Comparison of ENCODE assay signal across 8 cellular contexts in the genomic region with DNA sequence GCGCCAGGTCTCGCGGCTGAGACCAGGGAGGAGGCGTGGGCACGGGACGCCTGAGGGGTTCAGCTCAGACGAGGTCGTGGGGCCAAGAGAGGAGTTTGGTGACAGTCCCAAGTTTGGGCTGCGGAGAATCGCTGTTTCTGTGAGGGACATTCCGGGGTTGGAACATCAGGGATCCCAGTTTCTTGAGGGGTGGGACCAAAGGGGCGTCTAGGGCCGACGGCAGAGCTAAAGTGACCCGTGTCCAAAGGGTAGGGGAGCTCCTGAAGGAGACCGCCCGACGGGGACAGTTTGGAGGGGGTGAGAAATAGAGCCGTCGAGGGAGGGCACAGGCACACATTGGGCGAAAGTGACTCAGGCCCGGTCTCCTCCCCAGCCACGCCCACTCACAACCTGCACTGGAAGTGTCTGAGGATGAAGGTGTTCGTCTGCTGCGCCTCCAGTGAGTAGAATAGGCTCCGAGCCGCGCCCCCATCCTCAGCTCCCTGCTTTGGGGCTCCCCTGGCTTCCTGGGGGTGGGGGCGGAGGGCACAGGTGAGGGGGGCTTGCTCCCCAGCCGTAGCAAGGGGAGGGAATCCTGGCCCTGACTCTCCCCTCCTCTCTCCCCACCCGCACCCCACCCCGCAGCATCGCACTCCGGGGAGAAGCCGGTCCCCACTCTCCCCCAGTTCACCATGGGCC. TPM values are rescaled to one million over a fixed set of nuclear protein-coding genes. Genes with fewer than 3 reads are reported as not detected.
A peak's percentile ranks its signal among the peaks of the same experiment; 100 is the strongest.
DNase-seq lines count a peak whose midpoint lies in the region; ATAC-seq and TF ChIP-seq lines count a peak whose summit lies in the region.

No MANE protein-coding gene starts in this region.

- peaks cover 29% of the 10 kb centered on the region for H3K27me3 Mint-ChIP-seq in CD8-positive, alpha-beta T cell (ENCODE audit: low read depth)
- peaks cover 26% of the 10 kb centered on the region for H3K27me3 Mint-ChIP-seq in activated CD4-positive, alpha-beta T cell treated with anti-CD3 and anti-CD28 coated beads for 36 hours

- H3K4me3 Mint-ChIP-seq in CD8-positive, alpha-beta T cell: peak overlapping the region; percentile 95
- peak overlapping the region; percentile 82 for H3K4me3 Mint-ChIP-seq in activated CD4-positive, alpha-beta T cell treated with anti-CD3 and anti-CD28 coated beads for 36 hours

- peak; percentile 39 for ATAC-seq in CD8-positive, alpha-beta T cell
- ATAC-seq in activated CD4-positive, alpha-beta T cell treated with anti-CD3 and anti-CD28 coated beads for 36 hours: peak; percentile 59
- no peak for ATAC-seq in GM19351 (IDR thresholded peaks at IDR 0.05; ENCODE audit: unreplicated experiment)

- TF ChIP-seq CTCF in CD8-positive, alpha-beta T cell (IDR thresholded peaks at IDR 0.05): no peak
- TF ChIP-seq CTCF in choroid plexus epithelial cell (conservative IDR thresholded peaks at IDR 0.05; ENCODE audit: low read depth, low read length): no peak

- peaks cover 35% of the 10 kb centered on the region for H3K27me3 ChIP-seq in CD8-positive, alpha-beta T cell (ENCODE audit: insufficient read depth, low read length)
- H3K27me3 ChIP-seq in Karpas-422 (ENCODE audit: low read length): no peaks in the 10 kb centered on the region

- peaks cover 38% of the 10 kb centered on the region for H3K4me1 Mint-ChIP-seq in CD8-positive, alpha-beta T cell (ENCODE audit: low read depth)
- peaks cover 35% of the 10 kb centered on the region for H3K4me1 Mint-ChIP-seq in activated CD4-positive, alpha-beta T cell treated with anti-CD3 and anti-CD28 coated beads for 36 hours

- H2AFZ ChIP-seq in Karpas-422 (ENCODE audit: low read length): peak overlapping the region; percentile 41; the same call in 1 of the 2 replicates

- peak overlapping the region; percentile 82 for H3K4me3 ChIP-seq in CD8-positive, alpha-beta T cell (ENCODE audit: low read depth, low read length)
- H3K4me3 ChIP-seq in Karpas-422 (ENCODE audit: low read length) (peak overlapping the region; percentile 67), choroid plexus epithelial cell (ENCODE audit: low read depth, low read length) (peak overlapping the region; percentile 83)

- H3K36me3 ChIP-seq in CD8-positive, alpha-beta T cell (ENCODE audit: insufficient read depth, low read length): no peaks in the 10 kb centered on the region
- H3K36me3 ChIP-seq in Karpas-422 (ENCODE audit: insufficient read depth, low read length): no peaks in the 10 kb centered on the region

- DNase-seq in CD8-positive, alpha-beta T cell: peak in 6 of 7 experiments; percentile 59 to 87 (median 76)
- DNase-seq in Karpas-422 (peak; percentile 86), choroid plexus epithelial cell (ENCODE audit: low read depth) (no peak), medulla oblongata (ENCODE audit: extremely low spot score) (peak; percentile 35), germinal center (ENCODE audit: low spot score) (no peak)
- DNase-seq in activated CD4-positive, alpha-beta T cell treated with anti-CD3 and anti-CD28 coated beads for 36 hours: peak; percentile 92
- DNase-seq in stimulated activated CD8-positive, alpha-beta memory T cell treated with anti-CD3 and anti-CD28 coated beads, Interleukin-15, amount 100 ng/mL, for 1 hour (ENCODE audit: low read depth): peak; percentile 58

- H3K9me3 ChIP-seq in CD8-positive, alpha-beta T cell (ENCODE audit: low read length): no peaks in the 10 kb centered on the region
- no peaks in the 10 kb centered on the region for H3K9me3 ChIP-seq in Karpas-422 (ENCODE audit: low read length)

- POLR2A ChIA-PET in CD8-positive, alpha-beta T cell (lab: Charles Lee): interaction anchor here (0.6 to 1.8 kb wide), 10 partner anchors 10 to 823 kb away, joined by 3 to 14 read pairs (median 4); a partner anchor contains a TSS
- POLR2A ChIA-PET in activated CD4-positive, alpha-beta T cell treated with anti-CD3 and anti-CD28 coated beads for 36 hours (lab: Charles Lee): interaction anchor here (0.9 to 1.2 kb wide), 4 partner anchors 26 to 110 kb away, joined by 3 to 5 read pairs (median 4); no protein-coding TSS in a partner anchor

- peak overlapping the region; percentile 90 for H3K27ac Mint-ChIP-seq in CD8-positive, alpha-beta T cell
- peak overlapping the region; percentile 91 for H3K27ac Mint-ChIP-seq in activated CD4-positive, alpha-beta T cell treated with anti-CD3 and anti-CD28 coated beads for 36 hours

- CTCF ChIA-PET in CD8-positive, alpha-beta T cell (lab: Charles Lee): interaction anchor here (0.6 to 4.8 kb wide), 34 partner anchors 10 to 1496 kb away, joined by 3 to 219 read pairs (median 4); a partner anchor contains a TSS
- CTCF ChIA-PET in activated CD4-positive, alpha-beta T cell treated with anti-CD3 and anti-CD28 coated beads for 36 hours (lab: Charles Lee): interaction anchor here (0.5 to 4.8 kb wide), 32 partner anchors 9 to 526 kb away, joined by 3 to 81 read pairs (median 6); a partner anchor contains a TSS

- H4K20me1 ChIP-seq in Karpas-422 (ENCODE audit: insufficient read depth, low read depth, low read length): no peaks in the 10 kb centered on the region

- no peaks in the 10 kb centered on the region for H3K79me2 ChIP-seq in Karpas-422 (ENCODE audit: low read length)

- peaks cover 3% of the 10 kb centered on the region for H3K36me3 Mint-ChIP-seq in CD8-positive, alpha-beta T cell
- H3K36me3 Mint-ChIP-seq in activated CD4-positive, alpha-beta T cell treated with anti-CD3 and anti-CD28 coated beads for 36 hours (ENCODE audit: low read depth): no peaks in the 10 kb centered on the region

- no peaks in the 10 kb centered on the region for H3K9me3 Mint-ChIP-seq in CD8-positive, alpha-beta T cell
- H3K9me3 Mint-ChIP-seq in activated CD4-positive, alpha-beta T cell treated with anti-CD3 and anti-CD28 coated beads for 36 hours (ENCODE audit: low read depth): no peaks in the 10 kb centered on the region

- peaks cover 46% of the 10 kb centered on the region for H3K4me1 ChIP-seq in CD8-positive, alpha-beta T cell (ENCODE audit: insufficient read depth, low read length)
- peaks cover 55% of the 10 kb centered on the region for H3K4me1 ChIP-seq in Karpas-422 (ENCODE audit: low read length)

- H3K4me2 ChIP-seq in Karpas-422 (ENCODE audit: low read depth, low read length, poor library complexity, severe bottlenecking): peak overlapping the region; percentile 92

- peak overlapping the region; percentile 73 for H3K9ac ChIP-seq in Karpas-422 (ENCODE audit: low read length)

- peak overlapping the region; percentile 57 for H3K27ac ChIP-seq in CD8-positive, alpha-beta T cell (ENCODE audit: low read depth, low read length)
- H3K27ac ChIP-seq in Karpas-422 (ENCODE audit: low read length): peak overlapping the region; percentile 70

- H3K9me2 ChIP-seq in Karpas-422 (replicated peaks; ENCODE audit: insufficient read depth, low read length): no peaks in the 10 kb centered on the region

- intact Hi-C loops in CD8-positive, alpha-beta T cell (cut with DNase I, micrococcal nuclease): loop anchor here (1.0 to 5.0 kb wide), 9 partner anchors 14 to 1197 kb away; a partner anchor contains a TSS
- intact Hi-C loops in activated CD4-positive, alpha-beta T cell treated with anti-CD3 and anti-CD28 coated beads for 36 hours (cut with DNase I, micrococcal nuclease): loop anchor here (1.0 to 5.0 kb wide), 15 partner anchors 14 to 863 kb away; a partner anchor contains a TSS

RNA-seq across cellular contexts. Expression of a gene that starts 7.0 kb away (rescaled TPM):
- under 1 TPM; 0.46 to 0.69 TPM for total RNA-seq in CD8-positive, alpha-beta T cell
- total RNA-seq in Karpas-422 (2014; rRNA removed; shearing (Covaris generic); ENCODE audit: low replicate concordance): 12.2 and 15.7 TPM in 2 replicates
- total RNA-seq in activated CD4-positive, alpha-beta T cell treated with anti-CD3 and anti-CD28 coated beads for 36 hours: 1 to 10 TPM; 5.1 to 6.9 TPM

RNA-seq across cellular contexts. Expression of a gene that starts 22.1 kb away (rescaled TPM):
- total RNA-seq in CD8-positive, alpha-beta T cell: 1 to 10 TPM; 1.4 to 1.8 TPM
- 10.4 and 14.5 TPM in 2 replicates for total RNA-seq in Karpas-422 (2014; rRNA removed; shearing (Covaris generic); ENCODE audit: low replicate concordance)
- 1 to 10 TPM; 6.3 to 6.5 TPM for total RNA-seq in activated CD4-positive, alpha-beta T cell treated with anti-CD3 and anti-CD28 coated beads for 36 hours

RNA-seq across cellular contexts. Expression of a gene that starts 34.5 kb away (rescaled TPM):
- total RNA-seq in CD8-positive, alpha-beta T cell: 10 to 100 TPM; 10.8 to 11.8 TPM
- 33.6 and 50.0 TPM in 2 replicates for total RNA-seq in Karpas-422 (2014; rRNA removed; shearing (Covaris generic); ENCODE audit: low replicate concordance)
- total RNA-seq in activated CD4-positive, alpha-beta T cell treated with anti-CD3 and anti-CD28 coated beads for 36 hours: 10 to 100 TPM; 42.4 to 48.8 TPM

RNA-seq across cellular contexts. Expression of a gene that starts 42.0 kb away (rescaled TPM):
- total RNA-seq in CD8-positive, alpha-beta T cell: 10 to 100 TPM in 1 of 2 experiments, 1 to 10 TPM in 1; 7.3 to 10.4 TPM
- not detected in 2 replicates for total RNA-seq in Karpas-422 (2014; rRNA removed; shearing (Covaris generic); ENCODE audit: low replicate concordance)
- 1 to 10 TPM in 1 of 2 experiments, under 1 TPM in 1; 0.82 to 1.1 TPM for total RNA-seq in activated CD4-positive, alpha-beta T cell treated with anti-CD3 and anti-CD28 coated beads for 36 hours

RNA-seq across cellular contexts. Expression of a gene that starts 50.0 kb away (rescaled TPM):
- 10 to 100 TPM; 12.9 to 14.2 TPM for total RNA-seq in CD8-positive, alpha-beta T cell
- 47.8 and 56.5 TPM in 2 replicates for total RNA-seq in Karpas-422 (2014; rRNA removed; shearing (Covaris generic); ENCODE audit: low replicate concordance)
- 10 to 100 TPM; 50.2 to 58.0 TPM for total RNA-seq in activated CD4-positive, alpha-beta T cell treated with anti-CD3 and anti-CD28 coated beads for 36 hours

Comparison
In these comparisons a context has a peak if more than half of its experiments do, and no peak if none do; other contexts are left out.
1. DNase-seq: peak in CD8-positive, alpha-beta T cell (6 of 7), Karpas-422 (single experiment), activated CD4-positive, alpha-beta T cell treated with anti-CD3 and anti-CD28 coated beads for 36 hours (single experiment), medulla oblongata (single experiment) and stimulated activated CD8-positive, alpha-beta memory T cell treated with anti-CD3 and anti-CD28 coated beads, Interleukin-15, amount 100 ng/mL, for 1 hour (single experiment); none in choroid plexus epithelial cell (single experiment) and germinal center (single experiment).
2. Peak in every context shown above with its lines, with median percentiles within 50 percentile points of each other: H3K4me3 ChIP-seq.